In the genomic region with DNA sequence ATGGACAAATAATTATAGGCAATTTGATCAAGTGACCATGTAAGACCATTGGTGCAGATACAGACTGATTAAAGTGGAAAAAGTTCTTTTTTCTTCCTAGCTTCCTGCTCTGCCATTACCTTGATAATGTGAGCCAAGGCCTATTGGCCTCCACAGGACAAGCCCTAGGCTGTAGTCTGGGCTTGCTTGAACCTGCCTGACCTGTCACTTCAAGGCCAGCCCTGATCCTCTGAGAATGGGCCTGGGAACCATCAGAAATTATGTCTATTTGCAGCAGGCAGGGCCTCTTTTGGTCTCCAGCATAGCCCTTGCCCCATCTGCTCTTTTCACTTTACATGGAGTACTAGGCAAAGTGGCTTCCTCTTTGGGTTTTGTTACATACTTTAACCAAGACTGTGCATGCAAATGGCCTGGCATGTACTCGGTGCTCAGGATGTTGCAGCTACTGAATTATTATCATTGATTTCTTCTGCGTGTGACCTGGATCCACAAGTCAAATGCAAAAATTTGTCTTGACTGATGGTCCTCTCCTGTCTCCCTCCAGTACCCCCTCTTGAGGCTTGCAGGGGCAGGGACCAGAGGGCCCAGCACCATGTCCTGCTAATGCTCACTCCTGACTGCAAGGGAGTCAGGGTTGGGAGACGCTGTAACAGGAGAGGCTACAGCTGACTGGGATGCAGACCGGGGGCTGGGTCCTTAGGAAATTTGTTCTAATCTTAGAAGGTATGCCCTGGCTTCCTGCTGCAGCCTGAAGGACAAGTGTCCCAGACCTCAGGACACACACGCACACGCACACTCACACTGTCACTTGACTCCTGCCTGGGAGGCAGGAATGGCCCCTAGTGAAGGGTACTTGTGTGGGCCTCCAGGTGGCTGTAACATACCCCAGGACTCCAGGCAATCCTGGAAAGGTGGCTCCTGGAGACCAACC, we compare ENCODE assay signal across 10 cellular contexts. TPM values are rescaled to one million over a fixed set of nuclear protein-coding genes. Genes with fewer than 3 reads are reported as not detected.
DNase-seq lines count a peak whose midpoint lies in the region; ATAC-seq lines count a peak whose summit lies in the region.
"Had no signal": no experiment of that assay in that cellular context is flagged by ENCODE, and none has a peak within 500 bp of the region (broad histone marks: within the 10 kb centered on the region; RNA-seq: fewer than 3 reads in every experiment).

No MANE protein-coding gene starts in this region.

- no peaks in the 10 kb centered on the region for H3K79me2 ChIP-seq in mesendoderm (ENCODE audit: control insufficient read depth, insufficient read depth, low read length)

- no peak overlapping the region for H4K5ac ChIP-seq in mesendoderm (ENCODE audit: low read length)

- no peaks in the 10 kb centered on the region for H3K27me3 ChIP-seq in mesendoderm (ENCODE audit: insufficient read depth, low read length, poor library complexity)
- H3K27me3 ChIP-seq: MG63 had no signal

- no peak overlapping the region for H3K4me2 ChIP-seq in mesendoderm (ENCODE audit: low read length)

- no peak overlapping the region for H3K4ac ChIP-seq in mesendoderm (ENCODE audit: low read depth, low read length)

- peaks cover 4% of the 10 kb centered on the region for H3K4me1 ChIP-seq in mesendoderm (ENCODE audit: control insufficient read depth, low read depth, low read length)

- no peak overlapping the region for H3K27ac ChIP-seq in mesendoderm (ENCODE audit: low read depth, low read length)

- H4K8ac ChIP-seq in mesendoderm (ENCODE audit: low read depth, low read length), result no peak overlapping the region

- no peak overlapping the region for H3K56ac ChIP-seq in mesendoderm (ENCODE audit: low read length)

- no CpG with 5 or more reads among the region's 6 CpGs for WGBS in mesendoderm (ENCODE audit: extremely low coverage, insufficient coverage, low lambda C conversion rate)

- H3K9ac ChIP-seq in mesendoderm (ENCODE audit: low read length), result no peak overlapping the region

- no peak overlapping the region for H2BK15ac ChIP-seq in mesendoderm (replicated peaks; ENCODE audit: low read depth)

- H3K36me3 ChIP-seq in mesendoderm (ENCODE audit: control insufficient read depth, insufficient read depth, low read length), result no peaks in the 10 kb centered on the region
- H3K36me3 ChIP-seq: MG63 had no signal

- H3K23ac ChIP-seq in mesendoderm (ENCODE audit: low read length), result no peak overlapping the region

- ATAC-seq in GM18517 (IDR thresholded peaks at IDR 0.05; ENCODE audit: unreplicated experiment) (peak; percentile 49), GM21619 (IDR thresholded peaks at IDR 0.05; ENCODE audit: unreplicated experiment) (peak; percentile 65), HG03280 (IDR thresholded peaks at IDR 0.05; ENCODE audit: unreplicated experiment) (no peak), GM21576 (IDR thresholded peaks at IDR 0.05; ENCODE audit: unreplicated experiment) (no peak)

- H2AK5ac ChIP-seq in mesendoderm (ENCODE audit: low read length), result no peak overlapping the region

- no peak overlapping the region for H3K4me3 ChIP-seq in mesendoderm (ENCODE audit: low read length)
- H3K4me3 ChIP-seq: MG63 had no signal

- no peak overlapping the region for H3K18ac ChIP-seq in mesendoderm (ENCODE audit: low read length)

- no peak overlapping the region for H2BK5ac ChIP-seq in mesendoderm (ENCODE audit: low read length)

- DNase-seq in NCI-H187 treated with DMSO at 0.1 percent for 48 hours (lab: John Stamatoyannopoulos, UW), result peak; percentile 32
- peak; percentile 42 for DNase-seq in mesendoderm
- DNase-seq in COLO668 (lab: John Stamatoyannopoulos, UW; ENCODE audit: unreplicated experiment), result no peak
- DNase-seq in ureter (ENCODE audit: low spot score), result no peak
- DNase-seq: activated CD4-positive, CD25-positive, alpha-beta regulatory T cell; MG63 had no signal

- H2BK120ac ChIP-seq in mesendoderm (ENCODE audit: low read depth, low read length), result no peak overlapping the region

- H3K79me1 ChIP-seq in mesendoderm (ENCODE audit: low read length), result no peaks in the 10 kb centered on the region

RNA-seq across cellular contexts. Expression of a gene that starts 39.4 kb away (rescaled TPM):
- 1.2 TPM for polyA plus RNA-seq in mesendoderm (2013, experiment 1 of 2)
- 1.2 TPM for polyA plus RNA-seq in mesendoderm (2013, experiment 2 of 2)
- 8.7 TPM for total RNA-seq in ureter

RNA-seq across cellular contexts. Expression of a gene that starts 52.3 kb away (rescaled TPM):
- 77.1 TPM for polyA plus RNA-seq in mesendoderm (2013, experiment 1 of 2)
- polyA plus RNA-seq in mesendoderm (2013, experiment 2 of 2), result 72.5 TPM
- 99.4 TPM for total RNA-seq in ureter

Comparison
In these comparisons a context has a peak if more than half of its experiments do, and no peak if none do; other contexts are left out.
1. ATAC-seq: peak in GM18517 (single experiment) and GM21619 (single experiment); none in HG03280 (single experiment) and GM21576 (single experiment).
2. DNase-seq: peak in NCI-H187 treated with DMSO at 0.1 percent for 48 hours (single experiment) and mesendoderm (single experiment); none in COLO668 (single experiment) and ureter (single experiment).